In genomic region chr3:61687663-61688306, GRCh38 we compare ENCODE assay signal across 21 cellular contexts.
DNase-seq lines count a peak whose midpoint lies in the region; ATAC-seq and TF ChIP-seq lines count a peak whose summit lies in the region.
"Had no signal": no experiment of that assay in that cellular context is flagged by ENCODE, and none has a peak within 500 bp of the region (broad histone marks: within the 10 kb centered on the region; RNA-seq: fewer than 3 reads in every experiment).

No MANE protein-coding gene starts in this region.

- TF ChIP-seq CTCF in tibial artery (IDR thresholded peaks at IDR 0.05) = no peak

- H3K27ac ChIP-seq in tibial artery (peak overlapping the region; percentile 26 to 36), caudate nucleus (ENCODE audit: low read depth, low read length) (no peak overlapping the region)
- H3K27ac ChIP-seq: KMS-11, sigmoid colon, uterus had no signal

- intact Hi-C loops in Right ventricle myocardium superior (cut with DNase I) = no loop called here
- intact Hi-C loops in tibial artery (cut with DNase I; ENCODE audit: low total_unique reads) = no loop called here

- H3K27me3 ChIP-seq in tibial artery (no peaks in the 10 kb centered on the region), H7 (ENCODE audit: control insufficient read depth, insufficient read depth, low read length) (no peaks in the 10 kb centered on the region)
- H3K27me3 ChIP-seq: sigmoid colon, uterus had no signal

- DNase-seq in NCI-H69 (lab: John Stamatoyannopoulos, UW) = peak; percentile 50
- no peak for DNase-seq in Right ventricle myocardium superior
- DNase-seq in left lobe of liver (ENCODE audit: low spot score) = no peak
- no peak for DNase-seq in tibial artery
- no peak for DNase-seq in H7
- no peak for DNase-seq in caudate nucleus (lab: John Stamatoyannopoulos, UW)
- no peak for DNase-seq in COLO668 (lab: John Stamatoyannopoulos, UW; ENCODE audit: unreplicated experiment)
- DNase-seq: activated CD4-positive, alpha-beta T cell treated with anti-CD3 and anti-CD28 coated beads for 4 hours; activated CD8-positive, alpha-beta memory T cell treated with anti-CD3 and anti-CD28 coated beads, Interleukin-2, amount 10 ng/mL, durations not matched to agents 7 days and 5 days; activated naive CD4-positive, alpha-beta T cell treated with anti-CD3 and anti-CD28 coated beads, Interleukin-2, amount 50 U/mL, for 16 hours; CD4-positive, CD25-positive, alpha-beta regulatory T cell; central memory CD4-positive, alpha-beta T cell; dermis blood vessel endothelial cell; head of caudate nucleus; MV-4-11; NCI-H187; NCI-H226; SIG-M5; sigmoid colon; uterus had no signal

- peaks cover 0 to 58% (median 34%) of the 10 kb centered on the region in 4 donors for H3K4me1 ChIP-seq in tibial artery
- H3K4me1 ChIP-seq: uterus had no signal

- H3K36me3 ChIP-seq in tibial artery (no peaks in the 10 kb centered on the region), H7 (replicated peaks; ENCODE audit: control insufficient read depth, insufficient read depth, low read length) (no peaks in the 10 kb centered on the region)
- H3K36me3 ChIP-seq: sigmoid colon, uterus had no signal

- ATAC-seq in Right ventricle myocardium superior (ENCODE audit: poor library complexity) (peak; percentile 72), left lobe of liver (peak; percentile 60)
- ATAC-seq: activated CD8-positive, alpha-beta memory T cell treated with anti-CD3 and anti-CD28 coated beads, Interleukin-2, amount 10 ng/mL, durations not matched to agents 7 days and 5 days had no signal

- no peak overlapping the region for H3K4me3 ChIP-seq in tibial artery
- H3K4me3 ChIP-seq in H7 (ENCODE audit: insufficient read depth, low read depth, low read length) = no peak overlapping the region
- H3K4me3 ChIP-seq: sigmoid colon, uterus had no signal

- H3K9me3 ChIP-seq in tibial artery = no peaks in the 10 kb centered on the region
- H3K9me3 ChIP-seq: sigmoid colon, uterus had no signal
